ENCODE assay signal across 26 cellular contexts in genomic region chr20:63458170-63459069, GRCh38. TPM values are rescaled to one million over a fixed set of nuclear protein-coding genes. Genes with fewer than 3 reads are reported as not detected.
"Had no signal": no experiment of that assay in that cellular context is flagged by ENCODE, and none has a peak within 500 bp of the region (broad histone marks: within the 10 kb centered on the region; RNA-seq: fewer than 3 reads in every experiment).

No MANE protein-coding gene starts in this region.

- H3K27me3 ChIP-seq: cardiac muscle cell, right atrium auricular region had no signal

- ATAC-seq: body of pancreas; effector memory CD8-positive, alpha-beta T cell had no signal

- H3K4me1 ChIP-seq: body of pancreas, gastrocnemius medialis had no signal

- H3K9ac ChIP-seq: parathyroid adenoma had no signal

- H2AFZ ChIP-seq: parathyroid adenoma had no signal

- FAIRE-seq: islet of Langerhans had no signal

- H3K9me3 ChIP-seq: body of pancreas, gastrocnemius medialis, right atrium auricular region, spleen, suprapubic skin, tibial nerve had no signal

- H3K27ac ChIP-seq: body of pancreas, cardiac muscle cell, coronary artery, gastrocnemius medialis, parathyroid adenoma, spleen, suprapubic skin, tibial nerve had no signal

- H3K36me3 ChIP-seq: cardiac muscle cell, gastrocnemius medialis, right atrium auricular region, spleen, suprapubic skin, tibial nerve had no signal

- H3K4me3 ChIP-seq: body of pancreas, cardiac muscle cell, coronary artery, gastrocnemius medialis, right atrium auricular region, spleen, suprapubic skin, tibial nerve had no signal

- H3K79me2 ChIP-seq: parathyroid adenoma had no signal

- DNase-seq: activated CD4-positive, alpha-beta T cell treated with anti-CD3 and anti-CD28 coated beads for 4 hours; activated CD4-positive, alpha-beta T cell treated with anti-CD3 and anti-CD28 coated beads, Interleukin-2, amount 50 U/mL, for 4 hours; activated effector memory CD4-positive, alpha-beta T cell treated with Interleukin-2 at 50 U/mL for 16 hours; activated naive CD4-positive, alpha-beta T cell treated with Interleukin-2 at 50 U/mL for 16 hours; activated T-cell treated with anti-CD3 and anti-CD28 coated beads for 4 hours; cerebellar nuclear complex; effector memory CD8-positive, alpha-beta T cell; erythroblast; gastrocnemius medialis; glutamatergic neuron; naive B cell; nephron progenitor cell had no signal

RNA-seq across cellular contexts. Expression of gene KCNQ2, which starts 14.0 kb away (rescaled TPM):
- total RNA-seq: aorta, gastrocnemius medialis, liver, mammary epithelial cell, pulmonary artery endothelial cell, right atrium auricular region, tibial nerve, ureter had no signal
- polyA plus RNA-seq: aorta, liver, mammary epithelial cell had no signal

RNA-seq across cellular contexts. Expression of gene EEF1A2, which starts 40.5 kb away (rescaled TPM):
- total RNA-seq: tibial nerve had no signal
